Comparison of ENCODE assay signal across 25 cellular contexts in genomic region chr14:22667881-22668280, GRCh38. TPM values are rescaled to one million over a fixed set of nuclear protein-coding genes. Genes with fewer than 3 reads are reported as not detected.
DNase-seq lines count a peak whose midpoint lies in the region; ATAC-seq, FAIRE-seq and TF ChIP-seq lines count a peak whose summit lies in the region.
"Had no signal": no experiment of that assay in that cellular context is flagged by ENCODE, and none has a peak within 500 bp of the region (broad histone marks: within the 10 kb centered on the region; RNA-seq: fewer than 3 reads in every experiment).

No MANE protein-coding gene starts in this region.

- intact Hi-C loops in stomach (cut with DNase I; ENCODE audit: low total_unique reads) (no loop called here), gastrocnemius medialis (cut with DNase I; ENCODE audit: low total_unique reads) (no loop called here)

- TF ChIP-seq POLR2A in GM12892 (IDR thresholded peaks at IDR 0.05; ENCODE audit: low read depth, low read length) (no peak), stomach (IDR thresholded peaks at IDR 0.05) (no peak), gastrocnemius medialis (IDR thresholded peaks at IDR 0.05) (no peak)

- H3K79me2 ChIP-seq in Karpas-422 (ENCODE audit: low read length), result no peaks in the 10 kb centered on the region
- H3K79me2 ChIP-seq in fibroblast of lung (ENCODE audit: control insufficient read depth, insufficient read depth, low read length), result no peaks in the 10 kb centered on the region

- 71 to 86% (median 73%) methylated on average over 3 of the region's 3 CpGs for WGBS in stomach, 5 donors

- FAIRE-seq in GM12892 (lab: Jason Lieb, UNC), result peak; percentile 60
- FAIRE-seq: H1, K562 had no signal

- H2AFZ ChIP-seq in Karpas-422 (ENCODE audit: low read length) (no peak overlapping the region), fibroblast of lung (ENCODE audit: low read length) (no peak overlapping the region)

- no peak overlapping the region for H3K9ac ChIP-seq in Karpas-422 (ENCODE audit: low read length)
- H3K9ac ChIP-seq in fibroblast of lung (ENCODE audit: insufficient read depth, low read length), result no peak overlapping the region
- no peak overlapping the region for H3K9ac ChIP-seq in skeletal muscle satellite cell (ENCODE audit: low read depth, low read length)

- H3K27ac ChIP-seq in Karpas-422 (ENCODE audit: low read length), result no peak overlapping the region
- H3K27ac ChIP-seq in fibroblast of lung (ENCODE audit: insufficient read depth, low read length), result peak overlapping the region; percentile 45
- H3K27ac ChIP-seq in stomach, result no peak overlapping the region
- no peak overlapping the region for H3K27ac ChIP-seq in gastrocnemius medialis
- H3K27ac ChIP-seq: C4-2B, SJCRH30 had no signal

- TF ChIP-seq CTCF in fibroblast of lung (conservative IDR thresholded peaks at IDR 0.05 in 1 of 2, IDR thresholded peaks at IDR 0.05 in 1 of 2; ENCODE audit: low read depth in 1 of 2, low read length in 2 of 2) (no peak), stomach (IDR thresholded peaks at IDR 0.05) (no peak), gastrocnemius medialis (IDR thresholded peaks at IDR 0.05 in 4 of 5, conservative IDR thresholded peaks at IDR 0.05 in 1 of 5) (no peak)

- no peaks in the 10 kb centered on the region for H3K27me3 ChIP-seq in Karpas-422 (ENCODE audit: low read length)
- H3K27me3 ChIP-seq in fibroblast of lung (ENCODE audit: control insufficient read depth, insufficient read depth, low read length), result no peaks in the 10 kb centered on the region
- H3K27me3 ChIP-seq in skeletal muscle satellite cell (ENCODE audit: control insufficient read depth, insufficient read depth, low read length), result peaks cover 4% of the 10 kb centered on the region
- no peaks in the 10 kb centered on the region for H3K27me3 ChIP-seq in stomach
- no peaks in the 10 kb centered on the region for H3K27me3 ChIP-seq in gastrocnemius medialis
- H3K27me3 ChIP-seq: SJCRH30 had no signal

- no peaks in the 10 kb centered on the region for H3K36me3 ChIP-seq in Karpas-422 (ENCODE audit: insufficient read depth, low read length)
- H3K36me3 ChIP-seq in fibroblast of lung (ENCODE audit: control insufficient read depth, insufficient read depth, low read length), result no peaks in the 10 kb centered on the region
- H3K36me3 ChIP-seq in skeletal muscle satellite cell (ENCODE audit: insufficient read depth, low read length), result no peaks in the 10 kb centered on the region
- no peaks in the 10 kb centered on the region for H3K36me3 ChIP-seq in stomach
- no peaks in the 10 kb centered on the region for H3K36me3 ChIP-seq in gastrocnemius medialis
- H3K36me3 ChIP-seq: SJCRH30 had no signal

- in situ Hi-C loops in gastrocnemius medialis (cut with MboI; ENCODE audit: low sequenced_read_pairs in 4 of 4), result no loop called here

- H3K4me3 ChIP-seq in Karpas-422 (ENCODE audit: low read length), result no peak overlapping the region
- no peak overlapping the region for H3K4me3 ChIP-seq in fibroblast of lung (replicated peaks in 1 of 4; ENCODE audit: control extremely low read depth in 1 of 4, insufficient read depth in 1 of 4, low read depth in 3 of 4, low read length in 4 of 4)
- H3K4me3 ChIP-seq in skeletal muscle satellite cell (ENCODE audit: low read length), result no peak overlapping the region
- no peak overlapping the region for H3K4me3 ChIP-seq in stomach
- H3K4me3 ChIP-seq in gastrocnemius medialis, result no peak overlapping the region
- H3K4me3 ChIP-seq: K562, SJCRH30 had no signal

- DNase-seq in GM12892 (ENCODE audit: insufficient read length) (no peak), Karpas-422 (peak; percentile 34), fibroblast of lung (ENCODE audit: low read depth in 2 of 2) (no peak), stomach (no peak), gastrocnemius medialis (no peak)
- DNase-seq: Calu3; CD8-positive, alpha-beta memory T cell; GF-D8; MM.1S; NCI-H1048; NCI-H1417 treated with DMSO at 0.1 percent for 48 hours; NCI-H187; NCI-H446; NCI-H526; OCI-M1; SJCRH30 had no signal

- H4K20me1 ChIP-seq in Karpas-422 (ENCODE audit: insufficient read depth, low read depth, low read length) (no peaks in the 10 kb centered on the region), fibroblast of lung (ENCODE audit: control insufficient read depth, extremely low read depth, insufficient read depth, low read length) (no peaks in the 10 kb centered on the region)

- H3K4me2 ChIP-seq in Karpas-422 (ENCODE audit: low read depth, low read length, poor library complexity, severe bottlenecking), result no peak overlapping the region
- no peak overlapping the region for H3K4me2 ChIP-seq in fibroblast of lung (ENCODE audit: extremely low read depth, insufficient read depth, low read length)
- peak overlapping the region; percentile 33 for H3K4me2 ChIP-seq in skeletal muscle satellite cell (ENCODE audit: low read length)

- H3K4me1 ChIP-seq in Karpas-422 (ENCODE audit: low read length), result no peaks in the 10 kb centered on the region
- peaks cover 14% of the 10 kb centered on the region for H3K4me1 ChIP-seq in fibroblast of lung (ENCODE audit: control insufficient read depth, extremely low read depth, insufficient read depth, low read length)
- peaks cover 24% of the 10 kb centered on the region for H3K4me1 ChIP-seq in skeletal muscle satellite cell (ENCODE audit: control insufficient read depth, insufficient read depth, low read length)
- no peaks in the 10 kb centered on the region for H3K4me1 ChIP-seq in stomach
- no peaks in the 10 kb centered on the region for H3K4me1 ChIP-seq in gastrocnemius medialis
- H3K4me1 ChIP-seq: SJCRH30 had no signal

- no peaks in the 10 kb centered on the region for H3K9me2 ChIP-seq in Karpas-422 (replicated peaks; ENCODE audit: insufficient read depth, low read length)

- no peaks in the 10 kb centered on the region for H3K9me3 ChIP-seq in Karpas-422 (ENCODE audit: low read length)
- no peaks in the 10 kb centered on the region for H3K9me3 ChIP-seq in fibroblast of lung (ENCODE audit: control insufficient read depth, insufficient read depth, low read depth, low read length)
- H3K9me3 ChIP-seq in skeletal muscle satellite cell (replicated peaks; ENCODE audit: low read length), result no peaks in the 10 kb centered on the region
- H3K9me3 ChIP-seq in stomach, result no peaks in the 10 kb centered on the region
- no peaks in the 10 kb centered on the region for H3K9me3 ChIP-seq in gastrocnemius medialis
- H3K9me3 ChIP-seq: SJCRH30 had no signal

- no peak for TF ChIP-seq EP300 in stomach (IDR thresholded peaks at IDR 0.05)

- no peak for ATAC-seq in HG02938 (IDR thresholded peaks at IDR 0.05; ENCODE audit: unreplicated experiment)
- ATAC-seq in gastrocnemius medialis, result no peak
- ATAC-seq in GM19452 (IDR thresholded peaks at IDR 0.05; ENCODE audit: unreplicated experiment), result no peak
- ATAC-seq: HCT116, K562 had no signal

RNA-seq across cellular contexts. Expression of gene OR6J1, which starts 23.7 kb away (rescaled TPM):
- polyA plus RNA-seq in GM12892 (2012; ENCODE audit: missing spikeins), result not detected
- not detected in 2 replicates for total RNA-seq in Karpas-422 (2014; rRNA removed; shearing (Covaris generic); ENCODE audit: low replicate concordance)
- total RNA-seq in fibroblast of lung (not detected in 2 replicates), stomach (not detected), gastrocnemius medialis (not detected)
- polyA plus RNA-seq in fibroblast of lung (not detected in 2 replicates), stomach (not detected)
- polyA plus RNA-seq in fibroblast of lung (2012), result not detected in 2 replicates
- not detected in 2 replicates for polyA minus RNA-seq in fibroblast of lung (ENCODE audit: low replicate concordance)
- not detected in 2 replicates for total RNA-seq in skeletal muscle satellite cell (2012; rRNA removed)
- total RNA-seq: Calu3; CD8-positive, alpha-beta memory T cell; Daoy; H1; K562; SJCRH30 had no signal
- polyA plus RNA-seq: AG04450; CD8-positive, alpha-beta memory T cell; H1; K562 had no signal
